Comparison of ENCODE assay signal across 1 cellular context in the genomic region with DNA sequence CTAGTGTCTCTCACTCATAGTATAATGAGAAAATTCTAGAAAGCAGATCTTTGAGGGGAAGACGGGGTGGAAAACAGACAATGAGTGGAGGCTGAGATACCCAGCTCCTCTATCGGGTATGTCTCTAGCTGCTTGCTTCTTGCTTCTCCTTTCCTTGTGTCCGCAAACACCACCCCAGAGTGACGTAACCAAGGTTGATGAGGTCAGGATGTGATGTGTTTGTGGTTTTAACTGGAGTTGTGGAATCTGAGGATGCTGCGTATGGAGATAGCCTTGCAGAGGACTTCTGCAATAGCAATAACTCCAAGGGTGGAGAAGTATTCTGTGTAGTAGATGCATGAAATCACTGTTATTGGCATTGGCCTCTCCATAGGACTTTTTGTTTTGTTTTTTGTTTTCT.
TF ChIP-seq lines count a peak whose summit lies in the region.

No MANE protein-coding gene starts in this region.

TF ChIP-seq in K562, 482 proteins besides CTCF, POLR2A, EP300 and RAD21 (continues in another document):
- no peak for TF ChIP-seq RBM25 (IDR thresholded peaks at IDR 0.05; ENCODE audit: low read depth, low read length, severe bottlenecking)
- TF ChIP-seq CREB1 (IDR thresholded peaks at IDR 0.05) = peak; percentile 59; the same call in 1 of the 2 replicates
- no peak for TF ChIP-seq CREB1 (CRISPR knock-in tag; IDR thresholded peaks at IDR 0.05)
- peak; percentile 37; the same call in 1 of the 2 replicates for TF ChIP-seq ESRRA (IDR thresholded peaks at IDR 0.05; ENCODE audit: borderline replicate concordance, low read depth)
- no peak for TF ChIP-seq SIN3B (IDR thresholded peaks at IDR 0.05; ENCODE audit: low read depth)
- TF ChIP-seq RBM22 (IDR thresholded peaks at IDR 0.05; ENCODE audit: low read depth, low read length, poor library complexity, severe bottlenecking) = no peak
- no peak for TF ChIP-seq SIN3A (IDR thresholded peaks at IDR 0.05; ENCODE audit: borderline replicate concordance in 2 of 2, control insufficient read depth in 1 of 2, low read depth in 2 of 2, low read length in 2 of 2)
- TF ChIP-seq NCOA1 (IDR thresholded peaks at IDR 0.05; ENCODE audit: low read depth) = no peak
- TF ChIP-seq POLR2G (IDR thresholded peaks at IDR 0.05; ENCODE audit: low read depth, low read length) = no peak
- TF ChIP-seq CREM (IDR thresholded peaks at IDR 0.05; ENCODE audit: low read depth) = peak; percentile 85
- no peak for TF ChIP-seq PTBP1 (IDR thresholded peaks at IDR 0.05; ENCODE audit: low read depth, low read length)
- TF ChIP-seq RBBP5 (IDR thresholded peaks at IDR 0.05; ENCODE audit: borderline replicate concordance, insufficient read depth, low read length, poor library complexity, severe bottlenecking) = no peak
- TF ChIP-seq, protein P1, sequence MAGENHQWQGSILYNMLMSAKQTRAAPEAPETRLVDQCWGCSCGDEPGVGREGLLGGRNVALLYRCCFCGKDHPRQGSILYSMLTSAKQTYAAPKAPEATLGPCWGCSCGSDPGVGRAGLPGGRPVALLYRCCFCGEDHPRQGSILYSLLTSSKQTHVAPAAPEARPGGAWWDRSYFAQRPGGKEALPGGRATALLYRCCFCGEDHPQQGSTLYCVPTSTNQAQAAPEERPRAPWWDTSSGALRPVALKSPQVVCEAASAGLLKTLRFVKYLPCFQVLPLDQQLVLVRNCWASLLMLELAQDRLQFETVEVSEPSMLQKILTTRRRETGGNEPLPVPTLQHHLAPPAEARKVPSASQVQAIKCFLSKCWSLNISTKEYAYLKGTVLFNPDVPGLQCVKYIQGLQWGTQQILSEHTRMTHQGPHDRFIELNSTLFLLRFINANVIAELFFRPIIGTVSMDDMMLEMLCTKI (IDR thresholded peaks at IDR 0.05; ENCODE audit: partially characterized antibody) = no peak
- no peak for TF ChIP-seq ZNF699 (CRISPR knock-in tag; IDR thresholded peaks at IDR 0.05; ENCODE audit: insufficient replicate concordance)
- TF ChIP-seq, protein P2, sequence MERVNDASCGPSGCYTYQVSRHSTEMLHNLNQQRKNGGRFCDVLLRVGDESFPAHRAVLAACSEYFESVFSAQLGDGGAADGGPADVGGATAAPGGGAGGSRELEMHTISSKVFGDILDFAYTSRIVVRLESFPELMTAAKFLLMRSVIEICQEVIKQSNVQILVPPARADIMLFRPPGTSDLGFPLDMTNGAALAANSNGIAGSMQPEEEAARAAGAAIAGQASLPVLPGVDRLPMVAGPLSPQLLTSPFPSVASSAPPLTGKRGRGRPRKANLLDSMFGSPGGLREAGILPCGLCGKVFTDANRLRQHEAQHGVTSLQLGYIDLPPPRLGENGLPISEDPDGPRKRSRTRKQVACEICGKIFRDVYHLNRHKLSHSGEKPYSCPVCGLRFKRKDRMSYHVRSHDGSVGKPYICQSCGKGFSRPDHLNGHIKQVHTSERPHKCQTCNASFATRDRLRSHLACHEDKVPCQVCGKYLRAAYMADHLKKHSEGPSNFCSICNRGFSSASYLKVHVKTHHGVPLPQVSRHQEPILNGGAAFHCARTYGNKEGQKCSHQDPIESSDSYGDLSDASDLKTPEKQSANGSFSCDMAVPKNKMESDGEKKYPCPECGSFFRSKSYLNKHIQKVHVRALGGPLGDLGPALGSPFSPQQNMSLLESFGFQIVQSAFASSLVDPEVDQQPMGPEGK (CRISPR knock-in tag; IDR thresholded peaks at IDR 0.05; ENCODE audit: borderline replicate concordance) = no peak
- TF ChIP-seq, protein P3, sequence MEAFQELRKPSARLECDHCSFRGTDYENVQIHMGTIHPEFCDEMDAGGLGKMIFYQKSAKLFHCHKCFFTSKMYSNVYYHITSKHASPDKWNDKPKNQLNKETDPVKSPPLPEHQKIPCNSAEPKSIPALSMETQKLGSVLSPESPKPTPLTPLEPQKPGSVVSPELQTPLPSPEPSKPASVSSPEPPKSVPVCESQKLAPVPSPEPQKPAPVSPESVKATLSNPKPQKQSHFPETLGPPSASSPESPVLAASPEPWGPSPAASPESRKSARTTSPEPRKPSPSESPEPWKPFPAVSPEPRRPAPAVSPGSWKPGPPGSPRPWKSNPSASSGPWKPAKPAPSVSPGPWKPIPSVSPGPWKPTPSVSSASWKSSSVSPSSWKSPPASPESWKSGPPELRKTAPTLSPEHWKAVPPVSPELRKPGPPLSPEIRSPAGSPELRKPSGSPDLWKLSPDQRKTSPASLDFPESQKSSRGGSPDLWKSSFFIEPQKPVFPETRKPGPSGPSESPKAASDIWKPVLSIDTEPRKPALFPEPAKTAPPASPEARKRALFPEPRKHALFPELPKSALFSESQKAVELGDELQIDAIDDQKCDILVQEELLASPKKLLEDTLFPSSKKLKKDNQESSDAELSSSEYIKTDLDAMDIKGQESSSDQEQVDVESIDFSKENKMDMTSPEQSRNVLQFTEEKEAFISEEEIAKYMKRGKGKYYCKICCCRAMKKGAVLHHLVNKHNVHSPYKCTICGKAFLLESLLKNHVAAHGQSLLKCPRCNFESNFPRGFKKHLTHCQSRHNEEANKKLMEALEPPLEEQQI (IDR thresholded peaks at IDR 0.05) = no peak
- no peak for TF ChIP-seq NFIX (CRISPR knock-in tag; IDR thresholded peaks at IDR 0.05; ENCODE audit: low read depth)
- TF ChIP-seq, protein P4, sequence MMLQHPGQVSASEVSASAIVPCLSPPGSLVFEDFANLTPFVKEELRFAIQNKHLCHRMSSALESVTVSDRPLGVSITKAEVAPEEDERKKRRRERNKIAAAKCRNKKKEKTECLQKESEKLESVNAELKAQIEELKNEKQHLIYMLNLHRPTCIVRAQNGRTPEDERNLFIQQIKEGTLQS (IDR thresholded peaks at IDR 0.05) = 0 out of 2 replicates have a peak, but pooled peaks have one; percentile 30
- TF ChIP-seq, protein P4 (CRISPR knock-in tag; conservative IDR thresholded peaks at IDR 0.05) = no peak
- TF ChIP-seq, protein P5, sequence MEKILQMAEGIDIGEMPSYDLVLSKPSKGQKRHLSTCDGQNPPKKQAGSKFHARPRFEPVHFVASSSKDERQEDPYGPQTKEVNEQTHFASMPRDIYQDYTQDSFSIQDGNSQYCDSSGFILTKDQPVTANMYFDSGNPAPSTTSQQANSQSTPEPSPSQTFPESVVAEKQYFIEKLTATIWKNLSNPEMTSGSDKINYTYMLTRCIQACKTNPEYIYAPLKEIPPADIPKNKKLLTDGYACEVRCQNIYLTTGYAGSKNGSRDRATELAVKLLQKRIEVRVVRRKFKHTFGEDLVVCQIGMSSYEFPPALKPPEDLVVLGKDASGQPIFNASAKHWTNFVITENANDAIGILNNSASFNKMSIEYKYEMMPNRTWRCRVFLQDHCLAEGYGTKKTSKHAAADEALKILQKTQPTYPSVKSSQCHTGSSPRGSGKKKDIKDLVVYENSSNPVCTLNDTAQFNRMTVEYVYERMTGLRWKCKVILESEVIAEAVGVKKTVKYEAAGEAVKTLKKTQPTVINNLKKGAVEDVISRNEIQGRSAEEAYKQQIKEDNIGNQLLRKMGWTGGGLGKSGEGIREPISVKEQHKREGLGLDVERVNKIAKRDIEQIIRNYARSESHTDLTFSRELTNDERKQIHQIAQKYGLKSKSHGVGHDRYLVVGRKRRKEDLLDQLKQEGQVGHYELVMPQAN (IDR thresholded peaks at IDR 0.05; ENCODE audit: borderline replicate concordance) = no peak
- TF ChIP-seq TGIF2 (CRISPR knock-in tag; IDR thresholded peaks at IDR 0.05) = no peak
- peak; percentile 42; the same call in 1 of the 2 replicates for TF ChIP-seq ATF7 (IDR thresholded peaks at IDR 0.05)
- 0 out of 2 replicates have a peak, but pooled peaks have one; percentile 25 for TF ChIP-seq CTBP1 (IDR thresholded peaks at IDR 0.05; ENCODE audit: borderline replicate concordance)
- TF ChIP-seq ZKSCAN3 (CRISPR knock-in tag; IDR thresholded peaks at IDR 0.05) = no peak
- TF ChIP-seq FOXK2 (conservative IDR thresholded peaks at IDR 0.05 in 1 of 2, IDR thresholded peaks at IDR 0.05 in 1 of 2; ENCODE audit: low read depth in 2 of 2) = no peak
- TF ChIP-seq, protein P6, sequence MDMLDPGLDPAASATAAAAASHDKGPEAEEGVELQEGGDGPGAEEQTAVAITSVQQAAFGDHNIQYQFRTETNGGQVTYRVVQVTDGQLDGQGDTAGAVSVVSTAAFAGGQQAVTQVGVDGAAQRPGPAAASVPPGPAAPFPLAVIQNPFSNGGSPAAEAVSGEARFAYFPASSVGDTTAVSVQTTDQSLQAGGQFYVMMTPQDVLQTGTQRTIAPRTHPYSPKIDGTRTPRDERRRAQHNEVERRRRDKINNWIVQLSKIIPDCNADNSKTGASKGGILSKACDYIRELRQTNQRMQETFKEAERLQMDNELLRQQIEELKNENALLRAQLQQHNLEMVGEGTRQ (CRISPR knock-in tag; IDR thresholded peaks at IDR 0.05) = no peak
- TF ChIP-seq SMARCA4 (IDR thresholded peaks at IDR 0.05) = no peak
- no peak for TF ChIP-seq MYNN (IDR thresholded peaks at IDR 0.05)
- no peak for TF ChIP-seq MYNN (CRISPR knock-in tag; IDR thresholded peaks at IDR 0.05)
- no peak for TF ChIP-seq ZNF121 (CRISPR knock-in tag; conservative IDR thresholded peaks at IDR 0.05)
- TF ChIP-seq ZFP36 (IDR thresholded peaks at IDR 0.05; ENCODE audit: low read depth, low read length, partially characterized antibody) = no peak
- TF ChIP-seq TRIM28 (IDR thresholded peaks at IDR 0.05) = no peak
- no peak for TF ChIP-seq DNMT1 (IDR thresholded peaks at IDR 0.05)
- TF ChIP-seq ZNF253 (CRISPR knock-in tag; conservative IDR thresholded peaks at IDR 0.05) = no peak
- TF ChIP-seq TCF7 (IDR thresholded peaks at IDR 0.05; ENCODE audit: borderline replicate concordance) = no peak
- TF ChIP-seq, protein P7, sequence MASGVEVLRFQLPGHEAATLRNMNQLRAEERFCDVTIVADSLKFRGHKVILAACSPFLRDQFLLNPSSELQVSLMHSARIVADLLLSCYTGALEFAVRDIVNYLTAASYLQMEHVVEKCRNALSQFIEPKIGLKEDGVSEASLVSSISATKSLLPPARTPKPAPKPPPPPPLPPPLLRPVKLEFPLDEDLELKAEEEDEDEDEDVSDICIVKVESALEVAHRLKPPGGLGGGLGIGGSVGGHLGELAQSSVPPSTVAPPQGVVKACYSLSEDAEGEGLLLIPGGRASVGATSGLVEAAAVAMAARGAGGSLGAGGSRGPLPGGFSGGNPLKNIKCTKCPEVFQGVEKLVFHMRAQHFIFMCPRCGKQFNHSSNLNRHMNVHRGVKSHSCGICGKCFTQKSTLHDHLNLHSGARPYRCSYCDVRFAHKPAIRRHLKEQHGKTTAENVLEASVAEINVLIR (CRISPR knock-in tag; IDR thresholded peaks at IDR 0.05) = peak; percentile 68; the same call in 1 of the 2 replicates
- TF ChIP-seq, protein P8, sequence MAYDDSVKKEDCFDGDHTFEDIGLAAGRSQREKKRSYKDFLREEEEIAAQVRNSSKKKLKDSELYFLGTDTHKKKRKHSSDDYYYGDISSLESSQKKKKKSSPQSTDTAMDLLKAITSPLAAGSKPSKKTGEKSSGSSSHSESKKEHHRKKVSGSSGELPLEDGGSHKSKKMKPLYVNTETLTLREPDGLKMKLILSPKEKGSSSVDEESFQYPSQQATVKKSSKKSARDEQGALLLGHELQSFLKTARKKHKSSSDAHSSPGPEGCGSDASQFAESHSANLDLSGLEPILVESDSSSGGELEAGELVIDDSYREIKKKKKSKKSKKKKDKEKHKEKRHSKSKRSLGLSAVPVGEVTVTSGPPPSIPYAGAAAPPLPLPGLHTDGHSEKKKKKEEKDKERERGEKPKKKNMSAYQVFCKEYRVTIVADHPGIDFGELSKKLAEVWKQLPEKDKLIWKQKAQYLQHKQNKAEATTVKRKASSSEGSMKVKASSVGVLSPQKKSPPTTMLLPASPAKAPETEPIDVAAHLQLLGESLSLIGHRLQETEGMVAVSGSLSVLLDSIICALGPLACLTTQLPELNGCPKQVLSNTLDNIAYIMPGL (CRISPR knock-in tag; IDR thresholded peaks at IDR 0.05) = no peak
- TF ChIP-seq ZC3H8 (IDR thresholded peaks at IDR 0.05) = no peak
- TF ChIP-seq PML (IDR thresholded peaks at IDR 0.05; ENCODE audit: low read length) = no peak
- no peak for TF ChIP-seq RCOR1 (IDR thresholded peaks at IDR 0.05; ENCODE audit: borderline replicate concordance in 1 of 2, low read depth in 2 of 2, low read length in 2 of 2)
- TF ChIP-seq ZNF124 (CRISPR knock-in tag; IDR thresholded peaks at IDR 0.05) = no peak
- TF ChIP-seq BMI1 (IDR thresholded peaks at IDR 0.05; ENCODE audit: low read length) = no peak
- TF ChIP-seq SMAD2 (IDR thresholded peaks at IDR 0.05; ENCODE audit: low read depth, low read length) = no peak
- no peak for TF ChIP-seq GTF2F1 (IDR thresholded peaks at IDR 0.05; ENCODE audit: low read depth, low read length)
- no peak for TF ChIP-seq JUND (IDR thresholded peaks at IDR 0.05; ENCODE audit: borderline replicate concordance, low read depth, low read length)
- TF ChIP-seq JUND (tag; IDR thresholded peaks at IDR 0.05; ENCODE audit: borderline replicate concordance, low read depth, low read length) = peak; percentile 27; the same call in 1 of the 3 replicates
- TF ChIP-seq PCBP1 (IDR thresholded peaks at IDR 0.05; ENCODE audit: low read depth, low read length, poor library complexity, severe bottlenecking) = no peak
- TF ChIP-seq FUS (optimal IDR thresholded peaks at IDR 0.05; ENCODE audit: low read depth, low read length) = no peak
- TF ChIP-seq ATF1 (CRISPR knock-in tag; IDR thresholded peaks at IDR 0.05) = no peak
- peak; percentile 56 for TF ChIP-seq ATF1 (tag; IDR thresholded peaks at IDR 0.05)
- no peak for TF ChIP-seq CEBPG (CRISPR knock-in tag; IDR thresholded peaks at IDR 0.05)
- peak; percentile 42 to 80; a peak in 3 of 4 replicates for TF ChIP-seq CEBPG (tag; conservative IDR thresholded peaks at IDR 0.05 in 1 of 2, IDR thresholded peaks at IDR 0.05 in 1 of 2)
- TF ChIP-seq ZNF347 (CRISPR knock-in tag; IDR thresholded peaks at IDR 0.05; ENCODE audit: low read depth) = no peak
- no peak for TF ChIP-seq CAMTA2 (CRISPR knock-in tag; conservative IDR thresholded peaks at IDR 0.05)
- TF ChIP-seq CEBPB (tag; IDR thresholded peaks at IDR 0.05) = peak; percentile 51; the same call in 1 of the 2 replicates
- TF ChIP-seq TSC22D4 (tag; IDR thresholded peaks at IDR 0.05) = no peak
